7 cellular contexts compared by ENCODE assay signal in the genomic region with DNA sequence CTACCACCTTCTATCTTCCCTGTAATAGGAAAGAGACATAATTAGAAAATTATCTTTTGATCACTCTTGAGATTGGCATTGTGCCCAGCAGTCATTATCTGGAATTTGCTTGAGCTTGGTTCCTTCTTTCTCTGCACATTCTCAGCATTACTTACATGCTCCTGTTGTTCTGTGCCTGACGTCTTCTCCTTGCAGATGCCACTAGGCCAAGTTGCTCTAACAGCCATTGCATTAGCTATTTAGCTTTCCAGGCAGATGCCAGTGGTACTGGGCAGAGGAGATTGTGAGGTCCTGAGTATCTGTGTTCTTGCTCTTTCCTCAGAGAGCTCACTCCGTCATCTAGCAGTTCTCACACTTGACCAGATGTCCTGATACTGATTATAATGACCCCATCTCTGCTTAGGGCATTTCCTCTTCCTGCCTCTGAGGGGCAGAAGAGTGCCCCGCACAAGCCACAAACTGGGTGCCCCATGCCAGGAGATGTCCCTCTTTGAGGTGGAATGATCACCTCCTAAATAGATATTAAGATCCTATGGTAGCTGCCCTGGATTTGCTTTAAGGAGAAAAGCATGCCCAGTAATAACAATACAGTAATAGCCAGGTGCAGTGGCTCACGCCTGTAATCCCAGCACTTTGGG. TPM values are rescaled to one million over a fixed set of nuclear protein-coding genes. Genes with fewer than 3 reads are reported as not detected.
DNase-seq lines count a peak whose midpoint lies in the region; ATAC-seq and TF ChIP-seq lines count a peak whose summit lies in the region.
"Had no signal": no experiment of that assay in that cellular context is flagged by ENCODE, and none has a peak within 500 bp of the region (broad histone marks: within the 10 kb centered on the region; RNA-seq: fewer than 3 reads in every experiment).

No MANE protein-coding gene starts in this region.

- H3K79me2 ChIP-seq in Loucy (ENCODE audit: insufficient read depth, low read length): peaks cover 8% of the 10 kb centered on the region; the same call in 1 of the 2 replicates

- peak overlapping the region; percentile 75 for H3K4me2 ChIP-seq in Loucy (ENCODE audit: low read depth, low read length, poor library complexity, severe bottlenecking)

- no peak for ATAC-seq in GM21717 (IDR thresholded peaks at IDR 0.05; ENCODE audit: unreplicated experiment)

- no peak overlapping the region for H3K4me3 ChIP-seq in BJ (ENCODE audit: low read depth, low read length)
- no peak overlapping the region for H3K4me3 ChIP-seq in Loucy (ENCODE audit: low read length, poor library complexity, severe bottlenecking)
- H3K4me3 ChIP-seq in epithelial cell of proximal tubule (ENCODE audit: low read depth, low read length): no peak overlapping the region

- no peaks in the 10 kb centered on the region for H4K20me1 ChIP-seq in Loucy (ENCODE audit: insufficient read depth, low read length, poor library complexity, severe bottlenecking)

- H2AFZ ChIP-seq in Loucy (ENCODE audit: low read length): no peak overlapping the region

- CTCF ChIA-PET in BJ (lab: Yijun Ruan, JAX): interaction anchor here (0.6 to 1.5 kb wide), 5 partner anchors 12 to 224 kb away, joined by 3 to 4 read pairs (median 3); a partner anchor contains a TSS

- H3K36me3 ChIP-seq in BJ (ENCODE audit: control insufficient read depth, insufficient read depth, low read length) (peaks cover 20% of the 10 kb centered on the region), Loucy (ENCODE audit: insufficient read depth, low read length) (peaks cover 51% of the 10 kb centered on the region; the same call in 1 of the 2 replicates)

- H3K9me3 ChIP-seq in Loucy (ENCODE audit: insufficient read depth, low read depth, low read length): no peaks in the 10 kb centered on the region

- H3K9me2 ChIP-seq in Loucy (replicated peaks; ENCODE audit: low read depth, low read length): no peaks in the 10 kb centered on the region

- no peaks in the 10 kb centered on the region for H3K27me3 ChIP-seq in BJ (ENCODE audit: control insufficient read depth, insufficient read depth, low read length)
- no peaks in the 10 kb centered on the region for H3K27me3 ChIP-seq in Loucy (ENCODE audit: insufficient read depth, low read length, poor library complexity, severe bottlenecking)

- H3K9ac ChIP-seq in Loucy (ENCODE audit: low read depth, low read length, poor library complexity, severe bottlenecking): peak overlapping the region; percentile 65

- TF ChIP-seq CTCF in BJ (IDR thresholded peaks at IDR 0.05; ENCODE audit: insufficient read depth, low read depth, low read length): 0 out of 2 replicates have a peak, but pooled peaks have one; percentile 22
- TF ChIP-seq CTCF in Loucy (conservative IDR thresholded peaks at IDR 0.05; ENCODE audit: low read length): peak; percentile 80
- TF ChIP-seq CTCF in epithelial cell of proximal tubule (conservative IDR thresholded peaks at IDR 0.05; ENCODE audit: low read depth, low read length): peak; percentile 52

- DNase-seq in BJ (ENCODE audit: low read depth) (no peak), epithelial cell of proximal tubule (ENCODE audit: low read depth) (no peak), glomerular visceral epithelial cell (ENCODE audit: extremely low spot score) (no peak), NCI-H2227 (lab: John Stamatoyannopoulos, UW; ENCODE audit: unreplicated experiment) (no peak)
- DNase-seq: activated CD4-positive, alpha-beta T cell treated with anti-CD3 and anti-CD28 coated beads for 4 hours had no signal

- POLR2A ChIA-PET in BJ (lab: Charles Lee): no interaction called here

- H3K4me1 ChIP-seq in Loucy (ENCODE audit: insufficient read depth, low read length, poor library complexity, severe bottlenecking): peaks cover 67% of the 10 kb centered on the region

- H3F3A ChIP-seq in Loucy (ENCODE audit: low read depth): peaks cover 24% of the 10 kb centered on the region

RNA-seq across cellular contexts. Expression of a gene that starts 30.7 kb away (rescaled TPM):
- polyA plus RNA-seq in BJ (2011; rRNA removed): 28.9 and 40.9 TPM in 2 replicates
- 117 and 163 TPM in 2 replicates for polyA minus RNA-seq in BJ (2011; rRNA and poly(A)+ RNA removed)
- 29.1 and 33.9 TPM in 2 replicates for total RNA-seq in epithelial cell of proximal tubule

RNA-seq across cellular contexts. Expression of a gene that starts 31.1 kb away (rescaled TPM):
- polyA plus RNA-seq in BJ (2011; rRNA removed): 3.0 and 6.9 TPM in 2 replicates
- polyA minus RNA-seq in BJ (2011; rRNA and poly(A)+ RNA removed): 9.0 and 11.2 TPM in 2 replicates
- 11.3 and 12.5 TPM in 2 replicates for total RNA-seq in epithelial cell of proximal tubule

RNA-seq across cellular contexts. Expression of a gene that starts 49.3 kb away (rescaled TPM):
- 0.05 TPM in 1 of 2 replicates, not detected in the other for polyA plus RNA-seq in BJ (2011; rRNA removed)
- not detected in 2 replicates for polyA minus RNA-seq in BJ (2011; rRNA and poly(A)+ RNA removed)
- total RNA-seq in epithelial cell of proximal tubule: 0.17 TPM in 1 of 2 replicates, not detected in the other

RNA-seq across cellular contexts. Expression of a gene that starts 52.4 kb away (rescaled TPM):
- polyA plus RNA-seq in BJ (2011; rRNA removed): 80.0 and 111 TPM in 2 replicates
- 91.2 and 143 TPM in 2 replicates for polyA minus RNA-seq in BJ (2011; rRNA and poly(A)+ RNA removed)
- 45.1 and 52.9 TPM in 2 replicates for total RNA-seq in epithelial cell of proximal tubule

RNA-seq across cellular contexts. Expression of a gene that starts 52.7 kb away (rescaled TPM):
- polyA plus RNA-seq in BJ (2011; rRNA removed): 3.6 and 4.5 TPM in 2 replicates
- polyA minus RNA-seq in BJ (2011; rRNA and poly(A)+ RNA removed): 2.4 and 3.8 TPM in 2 replicates
- 1.6 and 3.3 TPM in 2 replicates for total RNA-seq in epithelial cell of proximal tubule

Comparison
In these comparisons a context has a peak if more than half of its experiments do, and no peak if none do; other contexts are left out.
1. CTCF ChIP-seq: peak in every context shown above with its lines; median percentile 80 in Loucy; 52 in epithelial cell of proximal tubule; 22 in BJ.